In the genomic region with DNA sequence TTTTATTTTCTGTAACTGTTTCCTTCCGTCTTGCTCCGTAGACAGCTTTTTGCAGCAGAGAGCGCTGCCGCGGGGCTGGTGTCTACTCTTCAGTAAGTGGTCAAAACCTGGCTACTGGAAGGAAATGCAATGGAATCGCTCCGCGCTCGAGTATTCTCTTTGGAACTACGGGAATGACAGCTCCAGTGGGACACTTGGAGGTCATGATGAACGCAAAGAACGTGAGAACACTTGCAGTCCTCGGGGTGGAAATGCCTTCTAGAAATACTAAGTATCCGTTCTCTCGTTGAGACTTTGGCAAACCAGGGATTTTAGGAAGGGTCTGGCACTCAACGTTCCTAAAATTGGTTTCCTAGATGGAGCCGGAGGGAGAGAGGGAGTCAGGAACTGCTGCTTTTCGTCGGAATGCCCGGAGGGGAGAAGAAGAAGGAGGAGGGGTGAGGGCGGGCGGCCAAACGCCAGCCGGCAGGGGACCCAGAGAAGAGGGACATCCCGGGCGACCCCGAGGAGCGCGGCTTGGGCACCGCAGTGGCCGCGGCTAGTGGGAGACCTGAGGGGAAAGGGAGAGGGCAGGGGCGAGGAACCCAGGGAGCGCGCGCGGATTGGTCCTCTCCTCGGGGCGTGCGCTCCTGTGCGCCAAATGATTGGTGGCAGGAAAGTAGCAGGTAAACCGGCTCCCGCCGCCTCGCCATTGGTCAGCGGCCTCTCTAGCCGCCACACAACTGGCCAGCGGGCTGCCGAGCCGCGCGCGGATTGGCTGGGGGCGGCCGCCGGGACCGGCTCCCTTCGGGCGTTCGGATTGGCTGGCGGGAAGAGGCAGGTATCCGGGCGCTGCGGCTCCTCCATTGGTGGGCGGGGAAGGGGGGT, we compare ENCODE assay signal across 8 cellular contexts. TPM values are rescaled to one million over a fixed set of nuclear protein-coding genes. Genes with fewer than 3 reads are reported as not detected.
DNase-seq lines count a peak whose midpoint lies in the region; ATAC-seq and TF ChIP-seq lines count a peak whose summit lies in the region.

No MANE protein-coding gene starts in this region.

- H3K27me3 ChIP-seq in colonic mucosa: no peaks in the 10 kb centered on the region

- ATAC-seq in GM19025 (IDR thresholded peaks at IDR 0.05; ENCODE audit: low read depth, unreplicated experiment): peak; percentile 93
- ATAC-seq in HG03280 (IDR thresholded peaks at IDR 0.05; ENCODE audit: unreplicated experiment): peak; percentile 89

- H3K4me3 ChIP-seq in colonic mucosa: peak overlapping the region; percentile 98

- no peak for TF ChIP-seq CTCF in colonic mucosa (IDR thresholded peaks at IDR 0.05)

- DNase-seq in AG08396 (ENCODE audit: low spot score) (peak; percentile 100), NCI-H446 treated with DMSO at 0.1 percent for 48 hours (lab: John Stamatoyannopoulos, UW) (peak; percentile 97), colonic mucosa (peak; percentile 96), kidney tubule cell (ENCODE audit: low spot score) (peak; percentile 99)
- peak; percentile 92 to 96 for DNase-seq in activated CD4-positive, alpha-beta T cell treated with anti-CD3 and anti-CD28 coated beads for 4 hours
- peak; percentile 90 to 93 for DNase-seq in stimulated activated CD4-positive, alpha-beta T cell treated with anti-CD3 and anti-CD28 coated beads, Interleukin-1b, Interleukin-23, amount 100 ng/mL, for 1 hour (ENCODE audit: low read depth in 2 of 2)

- peak overlapping the region; percentile 79 to 89 for H3K9ac ChIP-seq in colonic mucosa (ENCODE audit: low read depth in 2 of 2, low read length in 2 of 2)

- peaks cover 11% of the 10 kb centered on the region for H3K4me1 ChIP-seq in colonic mucosa

- peak overlapping the region; percentile 83 for H3K27ac ChIP-seq in colonic mucosa

- intact Hi-C loops in colonic mucosa (cut with DNase I): no loop called here

- no peaks in the 10 kb centered on the region for H3K36me3 ChIP-seq in colonic mucosa

- H3K9me3 ChIP-seq in colonic mucosa: no peaks in the 10 kb centered on the region

RNA-seq across cellular contexts. Expression of gene BMAL1, which starts 0.5 kb away (rescaled TPM):
- total RNA-seq in colonic mucosa: 10 to 100 TPM in 1 of 2 donors, 1 to 10 TPM in 1; 10.0 to 14.6 TPM

Comparison
In these comparisons a context has a peak if more than half of its experiments do, and no peak if none do; other contexts are left out.
1. Peak in every context shown above with its lines: DNase-seq, ATAC-seq, H3K4me3 ChIP-seq and H3K27ac ChIP-seq.